ENCODE assay signal across 22 cellular contexts in genomic region chr2:148561389-148561788, GRCh38.
DNase-seq lines count a peak whose midpoint lies in the region; ATAC-seq and TF ChIP-seq lines count a peak whose summit lies in the region.
"Had no signal": no experiment of that assay in that cellular context is flagged by ENCODE, and none has a peak within 500 bp of the region (broad histone marks: within the 10 kb centered on the region; RNA-seq: fewer than 3 reads in every experiment).

No MANE protein-coding gene starts in this region.

- no peak for ATAC-seq in SK-N-SH treated with all-trans-retinoic acid at 6 μM for 48 hours
- ATAC-seq: GM12878 had no signal

- H3K9me3 Mint-ChIP-seq in neural crest cell = peaks cover 6% of the 10 kb centered on the region
- H3K9me3 Mint-ChIP-seq: CD4-positive, alpha-beta T cell had no signal

- TF ChIP-seq CTCF in choroid plexus epithelial cell (conservative IDR thresholded peaks at IDR 0.05; ENCODE audit: low read depth, low read length) (no peak), neural crest cell (conservative IDR thresholded peaks at IDR 0.05) (no peak)

- peak overlapping the region; percentile 91 for H3K27ac Mint-ChIP-seq in neural crest cell (ENCODE audit: unreplicated experiment)
- H3K27ac Mint-ChIP-seq: CD4-positive, alpha-beta T cell had no signal

- peak; percentile 21 for DNase-seq in NCI-H748 (lab: John Stamatoyannopoulos, UW; ENCODE audit: unreplicated experiment)
- no peak for DNase-seq in NCI-H748 treated with DMSO at 0.1 percent for 48 hours (lab: John Stamatoyannopoulos, UW)
- DNase-seq in NCI-H69 (lab: John Stamatoyannopoulos, UW) = peak; percentile 51
- DNase-seq in choroid plexus epithelial cell (ENCODE audit: low read depth) = peak; percentile 23
- DNase-seq in neural crest cell (ENCODE audit: low read depth, low spot score) = no peak
- no peak for DNase-seq in HPDE6-E6E7 (ENCODE audit: extremely low spot score)
- no peak for DNase-seq in GM19238 (ENCODE audit: insufficient read length, low spot score)
- DNase-seq: ACHN; CD4-positive, alpha-beta T cell; COR-L47; DMS79; KG1; NCI-H1105 treated with DMSO at 0.1 percent for 48 hours; NCI-H2029 treated with DMSO at 0.1 percent for 48 hours; NCI-H2171; NCI-H446; NCI-H526; Peyer's patch; SJCRH30 had no signal

- H3K36me3 Mint-ChIP-seq in neural crest cell (ENCODE audit: low read depth) = no peaks in the 10 kb centered on the region

- no peak overlapping the region for H3K4me3 ChIP-seq in choroid plexus epithelial cell (ENCODE audit: low read depth, low read length)
- H3K4me3 ChIP-seq: BLaER1, GM12878, Peyer's patch, SJCRH30 had no signal

- H3K4me1 Mint-ChIP-seq in neural crest cell = peaks cover 12% of the 10 kb centered on the region

- no peak overlapping the region for H3K4me3 Mint-ChIP-seq in neural crest cell
- H3K4me3 Mint-ChIP-seq: CD4-positive, alpha-beta T cell had no signal

- H3K27me3 Mint-ChIP-seq in neural crest cell (ENCODE audit: low read depth) = no peaks in the 10 kb centered on the region
- H3K27me3 Mint-ChIP-seq: CD4-positive, alpha-beta T cell had no signal

TF ChIP-seq in SK-N-SH treated with all-trans-retinoic acid at 6 μM for 48 hours, 23 proteins besides CTCF, POLR2A, EP300 and RAD21:
- TF ChIP-seq RARB (CRISPR knock-in tag; IDR thresholded peaks at IDR 0.05) (no peak), ZFP3 (CRISPR knock-in tag; IDR thresholded peaks at IDR 0.05) (no peak), CSRNP3 (CRISPR knock-in tag; IDR thresholded peaks at IDR 0.05) (no peak)

Comparison
In these comparisons a context has a peak if more than half of its experiments do, and no peak if none do; other contexts are left out.
1. DNase-seq: peak in NCI-H748 (single experiment), NCI-H69 (single experiment) and choroid plexus epithelial cell (single experiment); none in NCI-H748 treated with DMSO at 0.1 percent for 48 hours (single experiment), neural crest cell (single experiment), HPDE6-E6E7 (single experiment) and GM19238 (single experiment).